1 cellular context compared by ENCODE assay signal in genomic region chr16:28011223-28011622, GRCh38.
TF ChIP-seq lines count a peak whose summit lies in the region.

No MANE protein-coding gene starts in this region.

TF ChIP-seq in HepG2, 621 proteins besides CTCF, POLR2A, EP300 and RAD21 (continued from another document):
- TF ChIP-seq ZMYM3 (CRISPR knock-in tag; IDR thresholded peaks at IDR 0.05) (no peak), LBX2 (CRISPR knock-in tag; IDR thresholded peaks at IDR 0.05; ENCODE audit: borderline replicate concordance) (no peak), ZBTB20 (CRISPR knock-in tag; IDR thresholded peaks at IDR 0.05; ENCODE audit: borderline replicate concordance, low read depth) (no peak), E2F1 (CRISPR knock-in tag; IDR thresholded peaks at IDR 0.05) (no peak), KLF13 (CRISPR knock-in tag; IDR thresholded peaks at IDR 0.05) (no peak), CBX5 (CRISPR knock-in tag; IDR thresholded peaks at IDR 0.05; ENCODE audit: borderline replicate concordance) (no peak)
TF ChIP-seq in HepG2: peak in this region for 0.
